Comparison of ENCODE assay signal across 6 cellular contexts in the genomic region with DNA sequence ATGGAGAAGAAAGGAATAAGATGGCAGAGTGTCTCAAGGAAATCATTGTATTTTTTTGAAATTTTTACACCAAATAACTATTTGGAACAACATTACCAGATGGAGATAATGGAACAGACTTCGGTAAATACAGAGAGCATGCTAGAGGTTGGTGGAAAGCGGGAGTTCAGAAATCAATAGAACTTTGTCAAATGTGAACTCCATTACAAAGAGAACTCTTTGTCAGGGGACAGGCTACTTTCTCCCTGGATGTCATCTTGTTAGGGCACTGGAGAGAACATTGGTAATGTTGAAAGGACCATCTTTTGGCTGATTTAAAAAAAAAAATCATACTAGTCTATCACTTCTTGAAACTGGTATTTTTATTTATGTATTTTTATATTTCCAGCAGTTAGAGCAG. TPM values are rescaled to one million over a fixed set of nuclear protein-coding genes. Genes with fewer than 3 reads are reported as not detected.
"Had no signal": no experiment of that assay in that cellular context is flagged by ENCODE, and none has a peak within 500 bp of the region (broad histone marks: within the 10 kb centered on the region; RNA-seq: fewer than 3 reads in every experiment).

No MANE protein-coding gene starts in this region.

- ATAC-seq: GM23338, K562 had no signal

- DNase-seq: H9, HCEC 1CT, IMR-90 had no signal

- H3K4me2 ChIP-seq: GM23338 had no signal

- H2AFZ ChIP-seq: GM23338 had no signal

- H3K4me3 ChIP-seq: GM23338, K562 had no signal

RNA-seq across cellular contexts. Expression of a gene that starts 30.8 kb away (rescaled TPM):
- total RNA-seq: HT-29, K562 had no signal
- polyA plus RNA-seq: K562 had no signal
